In the genomic region with DNA sequence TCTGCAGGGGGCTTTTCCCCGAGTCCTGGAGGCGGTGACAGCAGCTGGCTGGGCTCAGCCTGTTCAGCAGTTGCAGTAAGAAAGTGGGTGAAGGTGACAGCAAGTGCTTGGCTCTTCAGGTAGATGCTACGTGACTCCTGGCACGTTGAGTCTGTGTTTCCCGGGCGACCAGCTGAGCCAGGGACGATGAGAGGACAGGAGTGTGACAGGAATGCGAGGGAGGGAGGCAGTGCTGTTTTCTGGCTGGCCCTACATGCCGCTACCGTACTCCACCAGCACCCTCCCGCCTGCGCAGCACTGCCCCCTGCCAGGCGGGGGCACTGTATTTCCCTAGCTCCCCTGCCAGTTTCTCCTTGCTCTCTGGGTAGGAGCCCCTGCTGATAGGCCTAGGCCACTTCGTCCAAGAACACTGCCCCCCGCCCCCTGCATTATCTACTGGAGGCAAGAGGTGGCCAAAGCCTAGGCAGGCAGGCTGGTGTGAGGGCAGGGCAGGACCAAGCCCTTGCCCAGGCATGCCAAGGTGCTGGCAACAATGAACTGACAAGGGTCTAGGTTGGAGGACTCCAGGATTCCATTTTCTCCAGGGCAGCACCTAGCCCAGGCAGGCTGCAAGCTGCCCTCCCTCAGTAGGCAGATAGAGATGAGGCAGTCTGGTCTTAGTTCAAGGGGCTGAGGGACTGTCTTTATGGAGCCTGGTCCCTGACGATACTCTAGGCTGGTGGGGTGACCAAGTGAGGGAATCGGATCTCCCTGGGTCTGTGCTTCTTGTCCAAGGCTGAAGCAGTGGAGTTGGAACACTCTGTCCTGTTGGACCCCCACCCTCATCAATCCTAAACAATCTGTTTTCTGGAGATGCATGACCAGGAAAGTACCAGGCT, we compare ENCODE assay signal across 8 cellular contexts. TPM values are rescaled to one million over a fixed set of nuclear protein-coding genes. Genes with fewer than 3 reads are reported as not detected.
DNase-seq lines count a peak whose midpoint lies in the region; ATAC-seq, FAIRE-seq and TF ChIP-seq lines count a peak whose summit lies in the region.

No MANE protein-coding gene starts in this region.

- peak; percentile 62 for DNase-seq in CD14-positive monocyte (ENCODE audit: low spot score)
- peak; percentile 52 to 81 (median 65) for DNase-seq in NCI-H1417 (lab: John Stamatoyannopoulos, UW)
- no peak for DNase-seq in T-helper 17 cell
- DNase-seq in breast epithelium (ENCODE audit: low spot score in 2 of 2) = peak; percentile 68 to 84
- peak; percentile 89 for DNase-seq in kidney
- peak; percentile 34 to 57 for DNase-seq in stimulated activated CD4-positive, alpha-beta T cell treated with anti-CD3 and anti-CD28 coated beads, Interleukin-15, amount 100 ng/mL, for 48 hours (ENCODE audit: low read depth in 2 of 2)
- DNase-seq in globus pallidus (ENCODE audit: low spot score) = no peak

- no peak overlapping the region for H3K4me3 ChIP-seq in breast epithelium
- no peak overlapping the region for H3K4me3 ChIP-seq in kidney (ENCODE audit: low read length in 2 of 2)

- H3K27me3 ChIP-seq in breast epithelium = no peaks in the 10 kb centered on the region

- peak overlapping the region in 1 of 2 donors; percentile 22 for H3K9ac ChIP-seq in kidney (ENCODE audit: low read length in 2 of 2)

- H3K27me3 Mint-ChIP-seq in CD14-positive monocyte (ENCODE audit: low read depth in 3 of 3) (peaks cover 11 to 17% (median 16%) of the 10 kb centered on the region in 3 donors), T-helper 17 cell (no peaks in the 10 kb centered on the region)

- TF ChIP-seq CTCF in CD14-positive monocyte (IDR thresholded peaks at IDR 0.05) = peak; percentile 76
- TF ChIP-seq CTCF in breast epithelium (IDR thresholded peaks at IDR 0.05) = peak in 2 of 3 donors; percentile 17 to 52
- peak; percentile 38 for TF ChIP-seq CTCF in kidney (IDR thresholded peaks at IDR 0.05; ENCODE audit: borderline replicate concordance, extremely low read depth, insufficient read depth)

- peak; percentile 63 for ATAC-seq in GM21529 (IDR thresholded peaks at IDR 0.05; ENCODE audit: unreplicated experiment)
- ATAC-seq in T-helper 17 cell = peak; percentile 69

- no peaks in the 10 kb centered on the region for H3K9me3 Mint-ChIP-seq in CD14-positive monocyte

- no peak for TF ChIP-seq POLR2A in breast epithelium (IDR thresholded peaks at IDR 0.05)

- H3K4me1 Mint-ChIP-seq in CD14-positive monocyte (peaks cover 16% of the 10 kb centered on the region), T-helper 17 cell (peaks cover 18% of the 10 kb centered on the region)

- no peaks in the 10 kb centered on the region for H3K9me3 ChIP-seq in T-helper 17 cell (ENCODE audit: control insufficient read depth, low read length, poor library complexity, severe bottlenecking)
- H3K9me3 ChIP-seq in breast epithelium = no peaks in the 10 kb centered on the region
- no peaks in the 10 kb centered on the region for H3K9me3 ChIP-seq in kidney (ENCODE audit: control insufficient read depth in 1 of 2, low read length in 2 of 2)

- H3K4me1 ChIP-seq in breast epithelium = peaks cover 3 to 16% of the 10 kb centered on the region in 2 donors
- H3K4me1 ChIP-seq in kidney (ENCODE audit: control insufficient read depth in 1 of 2, insufficient read depth in 1 of 2, low read depth in 1 of 2, low read length in 2 of 2) = peaks cover 15 to 17% of the 10 kb centered on the region in 2 donors

- FAIRE-seq in kidney (lab: Jason Lieb, UNC) = no peak

- H3K27ac Mint-ChIP-seq in CD14-positive monocyte (peak overlapping the region in 3 of 7 donors; percentile 30 to 85 (median 63)), T-helper 17 cell (peak overlapping the region; percentile 49)

- H3K36me3 ChIP-seq in breast epithelium (no peaks in the 10 kb centered on the region), kidney (ENCODE audit: control insufficient read depth in 1 of 2, insufficient read depth in 2 of 2, low read length in 2 of 2) (peaks cover 5 to 11% of the 10 kb centered on the region in 2 donors)

- peak overlapping the region in 1 of 2 donors; percentile 46 for H3K4me3 Mint-ChIP-seq in CD14-positive monocyte
- peak overlapping the region; percentile 56 for H3K4me3 Mint-ChIP-seq in T-helper 17 cell

- H3K27ac ChIP-seq in breast epithelium = peak overlapping the region; percentile 70 to 81
- peak overlapping the region in 1 of 2 donors; percentile 32 for H3K27ac ChIP-seq in kidney (ENCODE audit: low read depth in 2 of 2, low read length in 2 of 2)

- H3K36me3 Mint-ChIP-seq in CD14-positive monocyte (peaks cover 29 to 41% of the 10 kb centered on the region in 2 donors), T-helper 17 cell (ENCODE audit: low read depth) (no peaks in the 10 kb centered on the region)

- intact Hi-C loops in CD14-positive monocyte (cut with micrococcal nuclease) = loop anchor here (1.0 to 5.0 kb wide), 5 partner anchors 94 to 411 kb away; partner anchors contain the start of gene VEGFA (in 1 of the 2)
- intact Hi-C loops in breast epithelium (cut with DNase I; ENCODE audit: low total_unique reads) = loop anchor here (5.0 kb wide), 1 partner anchor 99 kb away; no protein-coding TSS in a partner anchor
- intact Hi-C loops in kidney (cut with DNase I) = loop anchor here (5.0 to 10.0 kb wide), 2 partner anchors 96 to 414 kb away; no protein-coding TSS in a partner anchor

RNA-seq across cellular contexts. Expression of gene MRPS18A, which starts 19.2 kb away (rescaled TPM):
- polyA plus RNA-seq in CD14-positive monocyte (10 to 100 TPM; 41.4 to 45.3 TPM), kidney (ENCODE audit: insufficient read depth, low read depth, low replicate concordance) (103 TPM)
- total RNA-seq in T-helper 17 cell (10 to 100 TPM; 24.2 to 29.8 TPM), breast epithelium (10 to 100 TPM; 37.7 to 63.2 (median 40.6) TPM), kidney (36.4 TPM)

RNA-seq across cellular contexts. Expression of gene RSPH9, which starts 23.6 kb away (rescaled TPM):
- polyA plus RNA-seq in CD14-positive monocyte (under 1 TPM; 0.13 to 0.52 TPM), kidney (ENCODE audit: insufficient read depth, low read depth, low replicate concordance) (0.45 TPM)
- total RNA-seq in T-helper 17 cell (under 1 TPM in 1 of 2 donors, not detected in 1; 0.29 TPM), breast epithelium (not detected), kidney (0.16 TPM)

RNA-seq across cellular contexts. Expression of gene MAD2L1BP, which starts 32.8 kb away (rescaled TPM):
- 10 to 100 TPM; 17.3 to 26.5 TPM for polyA plus RNA-seq in CD14-positive monocyte
- 10 to 100 TPM; 17.1 to 30.5 TPM for total RNA-seq in T-helper 17 cell
- total RNA-seq in breast epithelium = 10 to 100 TPM; 33.4 to 53.0 (median 33.4) TPM
- total RNA-seq in kidney = 19.0 TPM
- polyA plus RNA-seq in kidney (ENCODE audit: insufficient read depth, low read depth, low replicate concordance) = 31.0 TPM

RNA-seq across cellular contexts. Expression of gene GTPBP2, which starts 39.3 kb away (rescaled TPM):
- polyA plus RNA-seq in CD14-positive monocyte (1 to 10 TPM; 3.6 to 4.9 TPM), kidney (ENCODE audit: insufficient read depth, low read depth, low replicate concordance) (19.7 TPM)
- total RNA-seq in T-helper 17 cell (10 to 100 TPM; 49.3 to 65.3 TPM), breast epithelium (10 to 100 TPM; 41.4 to 58.0 (median 43.6) TPM), kidney (64.6 TPM)

Comparison
In these comparisons a context has a peak if more than half of its experiments do, and no peak if none do; other contexts are left out.
1. DNase-seq: peak in CD14-positive monocyte (single experiment), NCI-H1417 (3 of 3), breast epithelium (2 of 2), kidney (single experiment) and stimulated activated CD4-positive, alpha-beta T cell treated with anti-CD3 and anti-CD28 coated beads, Interleukin-15, amount 100 ng/mL, for 48 hours (2 of 2); none in T-helper 17 cell (0 of 3) and globus pallidus (single experiment).
2. Peak in every context shown above with its lines, with median percentiles within 50 percentile points of each other: CTCF ChIP-seq.